21 cellular contexts compared by ENCODE assay signal in genomic region chr13:19852766-19853165, GRCh38.
"Had no signal": no experiment of that assay in that cellular context is flagged by ENCODE, and none has a peak within 500 bp of the region (broad histone marks: within the 10 kb centered on the region; RNA-seq: fewer than 3 reads in every experiment).

No MANE protein-coding gene starts in this region.

- DNase-seq: dermis blood vessel endothelial cell; effector memory CD4-positive, alpha-beta T cell; heart left ventricle; left cardiac atrium; left lung; mesenchymal stem cell; midbrain; naive thymus-derived CD4-positive, alpha-beta T cell; right lobe of liver; small intestine; stimulated activated CD4-positive, alpha-beta T cell treated with anti-CD3 and anti-CD28 coated beads, Interleukin-15, amount 100 ng/mL, for 24 hours; stimulated activated CD4-positive, alpha-beta T cell treated with anti-CD3 and anti-CD28 coated beads, Interleukin-2, amount 100 ng/mL, for 48 hours; stimulated activated naive CD4-positive, alpha-beta T cell; stimulated activated naive CD8-positive, alpha-beta T cell treated with anti-CD3 and anti-CD28 coated beads, Interleukin-15, amount 100 ng/mL, for 72 hours; transverse colon; upper lobe of right lung; uterus had no signal

- H3K4me3 Mint-ChIP-seq: nephron; neural progenitor cell; stimulated activated naive CD8-positive, alpha-beta T cell treated with anti-CD3 and anti-CD28 coated beads, Interleukin-15, amount 100 ng/mL, for 72 hours had no signal

- H3K27me3 Mint-ChIP-seq: naive thymus-derived CD4-positive, alpha-beta T cell; progenitor cell of endocrine pancreas; stimulated activated naive CD8-positive, alpha-beta T cell treated with anti-CD3 and anti-CD28 coated beads, Interleukin-15, amount 100 ng/mL, for 72 hours had no signal

- ATAC-seq: gastroesophageal sphincter; heart left ventricle; left cardiac atrium; left lung; naive thymus-derived CD4-positive, alpha-beta T cell; right lobe of liver; stimulated activated naive CD8-positive, alpha-beta T cell treated with anti-CD3 and anti-CD28 coated beads, Interleukin-15, amount 100 ng/mL, for 72 hours; upper lobe of right lung had no signal

- H3K9me3 Mint-ChIP-seq: nephron; stimulated activated naive CD8-positive, alpha-beta T cell treated with anti-CD3 and anti-CD28 coated beads, Interleukin-15, amount 100 ng/mL, for 72 hours had no signal

- H3K27ac Mint-ChIP-seq: nephron; neural progenitor cell; stimulated activated naive CD8-positive, alpha-beta T cell treated with anti-CD3 and anti-CD28 coated beads, Interleukin-15, amount 100 ng/mL, for 72 hours had no signal

- H3K4me1 Mint-ChIP-seq: nephron, neural progenitor cell had no signal
